Comparison of ENCODE assay signal across 13 cellular contexts in genomic region chr18:61998957-61999356, GRCh38.
DNase-seq lines count a peak whose midpoint lies in the region; ATAC-seq, FAIRE-seq and TF ChIP-seq lines count a peak whose summit lies in the region.
"Had no signal": no experiment of that assay in that cellular context is flagged by ENCODE, and none has a peak within 500 bp of the region (broad histone marks: within the 10 kb centered on the region; RNA-seq: fewer than 3 reads in every experiment).

No MANE protein-coding gene starts in this region.

- H3K9me3 ChIP-seq in transverse colon, result no peaks in the 10 kb centered on the region
- H3K9me3 ChIP-seq in right cardiac atrium (ENCODE audit: control insufficient read depth, low read length), result no peaks in the 10 kb centered on the region

- peaks cover 11 to 29% (median 17%) of the 10 kb centered on the region in 7 donors for H3K9me3 Mint-ChIP-seq in CD14-positive monocyte

- H3K27me3 Mint-ChIP-seq in CD14-positive monocyte (ENCODE audit: low read depth in 3 of 3), result peaks cover 0 to 2% (median 0%) of the 10 kb centered on the region in 3 donors

- H3K4me2 ChIP-seq in mesendoderm (ENCODE audit: low read length), result no peak overlapping the region

- H3K56ac ChIP-seq in mesendoderm (ENCODE audit: low read length), result no peak overlapping the region

- H3K23ac ChIP-seq in mesendoderm (ENCODE audit: low read length), result no peak overlapping the region

- peak overlapping the region in 6 of 7 donors; percentile 21 to 79 (median 68) for H3K27ac Mint-ChIP-seq in CD14-positive monocyte
- H3K27ac Mint-ChIP-seq: activated B cell treated with CpG ODN at 0.5 μM for 24 hours had no signal

- no peak overlapping the region for H3K9ac ChIP-seq in mesendoderm (ENCODE audit: low read length)

- H2BK5ac ChIP-seq in mesendoderm (ENCODE audit: low read length), result no peak overlapping the region

- peak overlapping the region in 1 of 2 donors; percentile 44 for H3K4me3 Mint-ChIP-seq in CD14-positive monocyte
- H3K4me3 Mint-ChIP-seq: activated B cell treated with CpG ODN at 0.5 μM for 24 hours had no signal

- TF ChIP-seq POLR2A in transverse colon (IDR thresholded peaks at IDR 0.05) (no peak), GM12892 (IDR thresholded peaks at IDR 0.05; ENCODE audit: low read depth, low read length) (no peak)

- no peaks in the 10 kb centered on the region for H3K79me1 ChIP-seq in mesendoderm (ENCODE audit: low read length)

- H3K4me1 ChIP-seq in mesendoderm (ENCODE audit: control insufficient read depth, low read depth, low read length), result no peaks in the 10 kb centered on the region
- no peaks in the 10 kb centered on the region for H3K4me1 ChIP-seq in transverse colon
- H3K4me1 ChIP-seq in right cardiac atrium (ENCODE audit: control insufficient read depth, insufficient read depth, low read length), result no peaks in the 10 kb centered on the region

- intact Hi-C loops in CD14-positive monocyte (cut with micrococcal nuclease), result no loop called here
- intact Hi-C loops in transverse colon (cut with DNase I; ENCODE audit: low total_unique reads), result no loop called here
- intact Hi-C loops in right cardiac atrium (cut with DNase I), result no loop called here

- ATAC-seq in right cardiac atrium, result no peak
- no peak for ATAC-seq in HG03520 (IDR thresholded peaks at IDR 0.05; ENCODE audit: unreplicated experiment)
- ATAC-seq: left ventricle myocardium superior had no signal

- H3K4me3 ChIP-seq in cardiac fibroblast (replicated peaks in 1 of 2; ENCODE audit: low read depth in 2 of 2, low read length in 2 of 2) (no peak overlapping the region), mesendoderm (ENCODE audit: low read length) (no peak overlapping the region), transverse colon (no peak overlapping the region), right cardiac atrium (ENCODE audit: low read length) (no peak overlapping the region)
- H3K4me3 ChIP-seq: spleen had no signal

- no peak for FAIRE-seq in GM12892 (lab: Jason Lieb, UNC)

- H3K4ac ChIP-seq in mesendoderm (ENCODE audit: low read depth, low read length), result no peak overlapping the region

- H3K27ac ChIP-seq in mesendoderm (ENCODE audit: low read depth, low read length) (no peak overlapping the region), transverse colon (no peak overlapping the region), right cardiac atrium (ENCODE audit: low read length) (no peak overlapping the region)

- H4K5ac ChIP-seq in mesendoderm (ENCODE audit: low read length), result no peak overlapping the region

- in situ Hi-C loops in transverse colon (cut with MboI; ENCODE audit: low pct_ligation_motif_present in 1 of 4, low pct_unique_long_range_greater_than_20kb in 1 of 4, low sequenced_read_pairs in 3 of 4), result no loop called here

- H3K36me3 ChIP-seq in mesendoderm (ENCODE audit: control insufficient read depth, insufficient read depth, low read length) (no peaks in the 10 kb centered on the region), transverse colon (no peaks in the 10 kb centered on the region)
- H3K36me3 ChIP-seq: spleen had no signal

- no peak overlapping the region for H2AK5ac ChIP-seq in mesendoderm (ENCODE audit: low read length)

- no peak overlapping the region for H2BK15ac ChIP-seq in mesendoderm (replicated peaks; ENCODE audit: low read depth)

- no peak overlapping the region for H2BK120ac ChIP-seq in mesendoderm (ENCODE audit: low read depth, low read length)

- H3K18ac ChIP-seq in mesendoderm (ENCODE audit: low read length), result no peak overlapping the region

- no peak overlapping the region for H4K8ac ChIP-seq in mesendoderm (ENCODE audit: low read depth, low read length)

- TF ChIP-seq CTCF in CD14-positive monocyte (IDR thresholded peaks at IDR 0.05), result no peak
- TF ChIP-seq CTCF in cardiac fibroblast (IDR thresholded peaks at IDR 0.05; ENCODE audit: low read depth, low read length), result no peak
- TF ChIP-seq CTCF in transverse colon (IDR thresholded peaks at IDR 0.05), result no peak

- no peaks in the 10 kb centered on the region for H3K27me3 ChIP-seq in mesendoderm (ENCODE audit: insufficient read depth, low read length, poor library complexity)
- no peaks in the 10 kb centered on the region for H3K27me3 ChIP-seq in transverse colon
- H3K27me3 ChIP-seq in right cardiac atrium (ENCODE audit: control insufficient read depth, insufficient read depth), result no peaks in the 10 kb centered on the region

- no peak for DNase-seq in CD14-positive monocyte (ENCODE audit: low spot score)
- DNase-seq in MV-4-11 (lab: John Stamatoyannopoulos, UW), result peak; percentile 54
- DNase-seq in cardiac fibroblast (ENCODE audit: low read depth in 2 of 2), result peak; percentile 73 to 94
- DNase-seq in mesendoderm, result peak; percentile 47
- no peak for DNase-seq in transverse colon
- no peak for DNase-seq in GM12892 (ENCODE audit: insufficient read length)
- no peak for DNase-seq in right cardiac atrium
- DNase-seq: activated B cell treated with CpG ODN at 0.5 μM for 24 hours; activated effector memory CD4-positive, alpha-beta T cell treated with anti-CD3 and anti-CD28 coated beads, Interleukin-2, amount 50 U/mL, for 16 hours; left ventricle myocardium superior; NCI-H1048; spleen had no signal

- peaks cover 2 to 6% of the 10 kb centered on the region in 2 donors for H3K36me3 Mint-ChIP-seq in CD14-positive monocyte

- no peaks in the 10 kb centered on the region for H3K79me2 ChIP-seq in mesendoderm (ENCODE audit: control insufficient read depth, insufficient read depth, low read length)

- peaks cover 38% of the 10 kb centered on the region for H3K4me1 Mint-ChIP-seq in CD14-positive monocyte
- H3K4me1 Mint-ChIP-seq: activated B cell treated with CpG ODN at 0.5 μM for 24 hours had no signal

- TF ChIP-seq EP300 in transverse colon (IDR thresholded peaks at IDR 0.05; ENCODE audit: low read depth), result no peak

Comparison
In these comparisons a context has a peak if more than half of its experiments do, and no peak if none do; other contexts are left out.
1. DNase-seq: peak in MV-4-11 (single experiment), cardiac fibroblast (2 of 2) and mesendoderm (single experiment); none in CD14-positive monocyte (single experiment), transverse colon (single experiment), GM12892 (single experiment) and right cardiac atrium (0 of 3).